In the genomic region with DNA sequence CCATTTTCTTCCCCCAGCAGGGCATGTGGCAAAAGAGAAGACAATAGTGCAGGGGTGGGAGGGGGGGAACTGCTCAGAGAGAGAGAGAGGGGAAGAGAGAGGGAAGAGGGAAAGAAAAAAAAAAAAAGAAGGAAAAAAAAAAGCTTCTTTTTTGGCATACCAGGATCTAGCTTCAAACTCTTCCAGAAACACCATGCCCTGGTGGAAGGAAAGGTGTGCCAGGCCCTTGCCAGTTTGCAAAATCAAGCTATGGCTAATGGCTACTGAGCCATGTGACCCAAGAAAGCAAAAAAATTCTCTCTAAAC, we compare ENCODE assay signal across 1 cellular context.
TF ChIP-seq lines count a peak whose summit lies in the region.

No MANE protein-coding gene starts in this region.

TF ChIP-seq in GM23338, 12 proteins besides CTCF, POLR2A, EP300 and RAD21 (continued from another document):
- TF ChIP-seq, protein P1, sequence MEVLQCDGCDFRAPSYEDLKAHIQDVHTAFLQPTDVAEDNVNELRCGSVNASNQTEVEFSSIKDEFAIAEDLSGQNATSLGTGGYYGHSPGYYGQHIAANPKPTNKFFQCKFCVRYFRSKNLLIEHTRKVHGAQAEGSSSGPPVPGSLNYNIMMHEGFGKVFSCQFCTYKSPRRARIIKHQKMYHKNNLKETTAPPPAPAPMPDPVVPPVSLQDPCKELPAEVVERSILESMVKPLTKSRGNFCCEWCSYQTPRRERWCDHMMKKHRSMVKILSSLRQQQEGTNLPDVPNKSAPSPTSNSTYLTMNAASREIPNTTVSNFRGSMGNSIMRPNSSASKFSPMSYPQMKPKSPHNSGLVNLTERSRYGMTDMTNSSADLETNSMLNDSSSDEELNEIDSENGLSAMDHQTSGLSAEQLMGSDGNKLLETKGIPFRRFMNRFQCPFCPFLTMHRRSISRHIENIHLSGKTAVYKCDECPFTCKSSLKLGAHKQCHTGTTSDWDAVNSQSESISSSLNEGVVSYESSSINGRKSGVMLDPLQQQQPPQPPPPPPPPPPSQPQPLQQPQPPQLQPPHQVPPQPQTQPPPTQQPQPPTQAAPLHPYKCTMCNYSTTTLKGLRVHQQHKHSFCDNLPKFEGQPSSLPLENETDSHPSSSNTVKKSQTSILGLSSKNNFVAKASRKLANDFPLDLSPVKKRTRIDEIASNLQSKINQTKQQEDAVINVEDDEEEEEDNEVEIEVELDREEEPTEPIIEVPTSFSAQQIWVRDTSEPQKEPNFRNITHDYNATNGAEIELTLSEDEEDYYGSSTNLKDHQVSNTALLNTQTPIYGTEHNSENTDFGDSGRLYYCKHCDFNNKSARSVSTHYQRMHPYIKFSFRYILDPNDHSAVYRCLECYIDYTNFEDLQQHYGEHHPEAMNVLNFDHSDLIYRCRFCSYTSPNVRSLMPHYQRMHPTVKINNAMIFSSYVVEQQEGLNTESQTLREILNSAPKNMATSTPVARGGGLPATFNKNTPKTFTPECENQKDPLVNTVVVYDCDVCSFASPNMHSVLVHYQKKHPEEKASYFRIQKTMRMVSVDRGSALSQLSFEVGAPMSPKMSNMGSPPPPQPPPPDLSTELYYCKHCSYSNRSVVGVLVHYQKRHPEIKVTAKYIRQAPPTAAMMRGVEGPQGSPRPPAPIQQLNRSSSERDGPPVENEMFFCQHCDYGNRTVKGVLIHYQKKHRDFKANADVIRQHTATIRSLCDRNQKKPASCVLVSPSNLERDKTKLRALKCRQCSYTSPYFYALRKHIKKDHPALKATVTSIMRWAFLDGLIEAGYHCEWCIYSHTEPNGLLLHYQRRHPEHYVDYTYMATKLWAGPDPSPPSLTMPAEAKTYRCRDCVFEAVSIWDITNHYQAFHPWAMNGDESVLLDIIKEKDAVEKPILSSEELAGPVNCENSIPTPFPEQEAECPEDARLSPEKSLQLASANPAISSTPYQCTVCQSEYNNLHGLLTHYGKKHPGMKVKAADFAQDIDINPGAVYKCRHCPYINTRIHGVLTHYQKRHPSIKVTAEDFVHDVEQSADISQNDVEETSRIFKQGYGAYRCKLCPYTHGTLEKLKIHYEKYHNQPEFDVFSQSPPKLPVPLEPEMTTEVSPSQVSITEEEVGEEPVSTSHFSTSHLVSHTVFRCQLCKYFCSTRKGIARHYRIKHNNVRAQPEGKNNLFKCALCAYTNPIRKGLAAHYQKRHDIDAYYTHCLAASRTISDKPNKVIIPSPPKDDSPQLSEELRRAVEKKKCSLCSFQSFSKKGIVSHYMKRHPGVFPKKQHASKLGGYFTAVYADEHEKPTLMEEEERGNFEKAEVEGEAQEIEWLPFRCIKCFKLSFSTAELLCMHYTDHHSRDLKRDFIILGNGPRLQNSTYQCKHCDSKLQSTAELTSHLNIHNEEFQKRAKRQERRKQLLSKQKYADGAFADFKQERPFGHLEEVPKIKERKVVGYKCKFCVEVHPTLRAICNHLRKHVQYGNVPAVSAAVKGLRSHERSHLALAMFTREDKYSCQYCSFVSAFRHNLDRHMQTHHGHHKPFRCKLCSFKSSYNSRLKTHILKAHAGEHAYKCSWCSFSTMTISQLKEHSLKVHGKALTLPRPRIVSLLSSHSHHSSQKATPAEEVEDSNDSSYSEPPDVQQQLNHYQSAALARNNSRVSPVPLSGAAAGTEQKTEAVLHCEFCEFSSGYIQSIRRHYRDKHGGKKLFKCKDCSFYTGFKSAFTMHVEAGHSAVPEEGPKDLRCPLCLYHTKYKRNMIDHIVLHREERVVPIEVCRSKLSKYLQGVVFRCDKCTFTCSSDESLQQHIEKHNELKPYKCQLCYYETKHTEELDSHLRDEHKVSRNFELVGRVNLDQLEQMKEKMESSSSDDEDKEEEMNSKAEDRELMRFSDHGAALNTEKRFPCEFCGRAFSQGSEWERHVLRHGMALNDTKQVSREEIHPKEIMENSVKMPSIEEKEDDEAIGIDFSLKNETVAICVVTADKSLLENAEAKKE (CRISPR knock-in tag; IDR thresholded peaks at IDR 0.05), result no peak
- TF ChIP-seq ZNF114 (CRISPR knock-in tag; IDR thresholded peaks at IDR 0.05) (no peak), EZH2phosphoT487 (IDR thresholded peaks at IDR 0.05; ENCODE audit: unreplicated experiment) (no peak), ETS1 (IDR thresholded peaks at IDR 0.05) (no peak)
